In the genomic region with DNA sequence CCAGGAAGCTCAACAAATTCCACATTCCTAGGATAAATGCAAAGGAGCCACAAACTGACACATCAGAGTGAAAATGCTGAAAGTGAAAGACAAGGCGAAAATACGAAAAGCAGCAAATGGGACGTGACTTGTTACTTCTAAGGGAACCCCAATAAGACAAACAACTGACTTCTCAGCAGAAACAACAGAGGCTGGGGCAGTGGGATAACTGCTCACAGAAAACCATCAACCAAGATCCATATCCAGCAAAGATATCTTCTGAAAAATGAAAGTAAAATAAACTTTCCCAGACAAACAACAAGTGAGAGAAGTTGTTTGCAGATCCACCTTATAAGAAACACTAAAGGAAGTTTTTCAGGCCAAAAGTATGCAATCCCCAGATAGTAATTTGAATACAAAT, we compare ENCODE assay signal across 12 cellular contexts.
DNase-seq lines count a peak whose midpoint lies in the region; ATAC-seq lines count a peak whose summit lies in the region.
"Had no signal": no experiment of that assay in that cellular context is flagged by ENCODE, and none has a peak within 500 bp of the region (broad histone marks: within the 10 kb centered on the region; RNA-seq: fewer than 3 reads in every experiment).

No MANE protein-coding gene starts in this region.

- H3K4me1 Mint-ChIP-seq in T-helper 2 cell treated with Interferon-gamma antibody and Interleukin-4, amounts not matched to agents 5 μg/mL and 100 μg/mL, for 36 hours (ENCODE audit: low read depth), result no peaks in the 10 kb centered on the region
- H3K4me1 Mint-ChIP-seq in activated T-cell treated with anti-CD3 and anti-CD28 coated beads, Interleukin-2, amount 50 U/mL, for 72 hours (ENCODE audit: low read depth), result peaks cover 4% of the 10 kb centered on the region
- peaks cover 5% of the 10 kb centered on the region for H3K4me1 Mint-ChIP-seq in activated T-helper 17 cell treated with anti-CD3 and anti-CD28 coated beads, Interleukin-2, amount 50 U/mL, for 72 hours
- peaks cover 5 to 9% of the 10 kb centered on the region in 2 donors for H3K4me1 Mint-ChIP-seq in natural killer cell treated with Interleukin-12 subunit alpha and Interleukin-12 subunit beta and Interleukin-15 and Interleukin-18, amount 100 ng/mL, for 72 hours (ENCODE audit: low read depth in 2 of 2)
- H3K4me1 Mint-ChIP-seq: CD14-positive monocyte had no signal

- H3K9me3 Mint-ChIP-seq in T-helper 2 cell treated with Interferon-gamma antibody and Interleukin-4, amounts not matched to agents 5 μg/mL and 100 μg/mL, for 36 hours, result no peaks in the 10 kb centered on the region
- no peaks in the 10 kb centered on the region for H3K9me3 Mint-ChIP-seq in activated T-cell treated with anti-CD3 and anti-CD28 coated beads, Interleukin-2, amount 50 U/mL, for 72 hours
- H3K9me3 Mint-ChIP-seq in activated T-helper 17 cell treated with anti-CD3 and anti-CD28 coated beads, Interleukin-2, amount 50 U/mL, for 72 hours, result no peaks in the 10 kb centered on the region
- H3K9me3 Mint-ChIP-seq in natural killer cell treated with Interleukin-12 subunit alpha and Interleukin-12 subunit beta and Interleukin-15 and Interleukin-18, amount 100 ng/mL, for 72 hours, result no peaks in the 10 kb centered on the region
- H3K9me3 Mint-ChIP-seq: CD14-positive monocyte; CD8-positive, alpha-beta memory T cell had no signal

- in situ Hi-C loops in KBM-7 (cut with MboI; ENCODE audit: low pct_unique_long_range_greater_than_20kb, low sequenced_read_pairs), result no loop called here

- no peak overlapping the region for H3K4me3 Mint-ChIP-seq in T-helper 2 cell treated with Interferon-gamma antibody and Interleukin-4, amounts not matched to agents 5 μg/mL and 100 μg/mL, for 36 hours
- no peak overlapping the region for H3K4me3 Mint-ChIP-seq in activated T-cell treated with anti-CD3 and anti-CD28 coated beads, Interleukin-2, amount 50 U/mL, for 72 hours
- no peak overlapping the region for H3K4me3 Mint-ChIP-seq in activated T-helper 17 cell treated with anti-CD3 and anti-CD28 coated beads, Interleukin-2, amount 50 U/mL, for 72 hours
- H3K4me3 Mint-ChIP-seq in natural killer cell treated with Interleukin-12 subunit alpha and Interleukin-12 subunit beta and Interleukin-15 and Interleukin-18, amount 100 ng/mL, for 72 hours, result no peak overlapping the region
- H3K4me3 Mint-ChIP-seq: CD14-positive monocyte; CD8-positive, alpha-beta memory T cell had no signal

- H3K27me3 Mint-ChIP-seq in T-helper 2 cell treated with Interferon-gamma antibody and Interleukin-4, amounts not matched to agents 5 μg/mL and 100 μg/mL, for 36 hours (ENCODE audit: low read depth), result no peaks in the 10 kb centered on the region
- H3K27me3 Mint-ChIP-seq in activated T-cell treated with anti-CD3 and anti-CD28 coated beads, Interleukin-2, amount 50 U/mL, for 72 hours (ENCODE audit: low read depth), result no peaks in the 10 kb centered on the region
- H3K27me3 Mint-ChIP-seq in activated T-helper 17 cell treated with anti-CD3 and anti-CD28 coated beads, Interleukin-2, amount 50 U/mL, for 72 hours, result no peaks in the 10 kb centered on the region
- H3K27me3 Mint-ChIP-seq in natural killer cell treated with Interleukin-12 subunit alpha and Interleukin-12 subunit beta and Interleukin-15 and Interleukin-18, amount 100 ng/mL, for 72 hours, result no peaks in the 10 kb centered on the region

- H3K27ac Mint-ChIP-seq in T-helper 2 cell treated with Interferon-gamma antibody and Interleukin-4, amounts not matched to agents 5 μg/mL and 100 μg/mL, for 36 hours, result peak overlapping the region; percentile 47
- H3K27ac Mint-ChIP-seq in activated T-cell treated with anti-CD3 and anti-CD28 coated beads, Interleukin-2, amount 50 U/mL, for 72 hours, result peak overlapping the region; percentile 0
- H3K27ac Mint-ChIP-seq in activated T-helper 17 cell treated with anti-CD3 and anti-CD28 coated beads, Interleukin-2, amount 50 U/mL, for 72 hours, result peak overlapping the region; percentile 19
- H3K27ac Mint-ChIP-seq in natural killer cell treated with Interleukin-12 subunit alpha and Interleukin-12 subunit beta and Interleukin-15 and Interleukin-18, amount 100 ng/mL, for 72 hours, result no peak overlapping the region

- DNase-seq in T-helper 2 cell treated with Interferon-gamma antibody and Interleukin-4, amounts not matched to agents 5 μg/mL and 100 μg/mL, for 36 hours (ENCODE audit: low spot score), result no peak
- DNase-seq in T-helper 2 cell (no peak), KBM-7 (no peak)
- DNase-seq in activated T-cell treated with anti-CD3 and anti-CD28 coated beads, Interleukin-2, amount 50 U/mL, for 72 hours, result no peak
- DNase-seq in activated T-cell treated with anti-CD3 and anti-CD28 coated beads, Interleukin-2, amount 50 U/mL, for 1 hour, result no peak
- DNase-seq in natural killer cell treated with Interleukin-12 subunit alpha and Interleukin-12 subunit beta and Interleukin-15 and Interleukin-18, amount 100 ng/mL, for 72 hours (ENCODE audit: low spot score), result peak; percentile 10
- DNase-seq: CD8-positive, alpha-beta memory T cell; DMS 273 treated with DMSO at 0.1 percent for 48 hours had no signal

- H3K36me3 Mint-ChIP-seq in T-helper 2 cell treated with Interferon-gamma antibody and Interleukin-4, amounts not matched to agents 5 μg/mL and 100 μg/mL, for 36 hours (ENCODE audit: low read depth), result peaks cover 34% of the 10 kb centered on the region
- H3K36me3 Mint-ChIP-seq in activated T-cell treated with anti-CD3 and anti-CD28 coated beads, Interleukin-2, amount 50 U/mL, for 72 hours (ENCODE audit: insufficient read depth in 2 of 2), result peaks cover 0 to 18% of the 10 kb centered on the region in 2 donors
- H3K36me3 Mint-ChIP-seq in activated T-helper 17 cell treated with anti-CD3 and anti-CD28 coated beads, Interleukin-2, amount 50 U/mL, for 72 hours (ENCODE audit: low read depth), result peaks cover 97% of the 10 kb centered on the region
- peaks cover 21% of the 10 kb centered on the region for H3K36me3 Mint-ChIP-seq in natural killer cell treated with Interleukin-12 subunit alpha and Interleukin-12 subunit beta and Interleukin-15 and Interleukin-18, amount 100 ng/mL, for 72 hours

- no peak for ATAC-seq in activated T-cell treated with anti-CD3 and anti-CD28 coated beads, Interleukin-2, amount 50 U/mL, for 72 hours (replicated peaks in 1 of 2)
- ATAC-seq in activated T-helper 17 cell treated with anti-CD3 and anti-CD28 coated beads, Interleukin-2, amount 50 U/mL, for 72 hours (replicated peaks), result no peak
- ATAC-seq in natural killer cell treated with Interleukin-12 subunit alpha and Interleukin-12 subunit beta and Interleukin-15 and Interleukin-18, amount 100 ng/mL, for 72 hours, result no peak
- no peak for ATAC-seq in HG02973 (IDR thresholded peaks at IDR 0.05; ENCODE audit: unreplicated experiment)
- ATAC-seq: HCT116 had no signal

Comparison
In these comparisons a context has a peak if more than half of its experiments do, and no peak if none do; other contexts are left out.
1. H3K27ac Mint-ChIP-seq: peak in T-helper 2 cell treated with Interferon-gamma antibody and Interleukin-4, amounts not matched to agents 5 μg/mL and 100 μg/mL, for 36 hours (single experiment), activated T-cell treated with anti-CD3 and anti-CD28 coated beads, Interleukin-2, amount 50 U/mL, for 72 hours (single experiment) and activated T-helper 17 cell treated with anti-CD3 and anti-CD28 coated beads, Interleukin-2, amount 50 U/mL, for 72 hours (single experiment); none in natural killer cell treated with Interleukin-12 subunit alpha and Interleukin-12 subunit beta and Interleukin-15 and Interleukin-18, amount 100 ng/mL, for 72 hours (0 of 2).